In genomic region chr9:135992486-135993408, GRCh38 we compare ENCODE assay signal across 1 cellular context.
TF ChIP-seq lines count a peak whose summit lies in the region.

No MANE protein-coding gene starts in this region.

TF ChIP-seq in K562, 482 proteins besides CTCF, POLR2A, EP300 and RAD21 (continued from another document and continues in another):
- TF ChIP-seq ZBTB26 (CRISPR knock-in tag; IDR thresholded peaks at IDR 0.05) (no peak), SREBF2 (CRISPR knock-in tag; IDR thresholded peaks at IDR 0.05) (no peak), ESRRA (IDR thresholded peaks at IDR 0.05; ENCODE audit: borderline replicate concordance, low read depth) (no peak; the same call in 1 of the 2 replicates), TRIM28 (IDR thresholded peaks at IDR 0.05) (no peak), DNMT1 (IDR thresholded peaks at IDR 0.05) (no peak), ZKSCAN1 (IDR thresholded peaks at IDR 0.05; ENCODE audit: low read depth, low read length) (no peak), BRD9 (IDR thresholded peaks at IDR 0.05; ENCODE audit: low read depth, partially characterized antibody) (peak; percentile 81), USF1 (CRISPR knock-in tag; IDR thresholded peaks at IDR 0.05) (0 out of 2 replicates have a peak, but pooled peaks have one; percentile 10), NFXL1 (CRISPR knock-in tag; IDR thresholded peaks at IDR 0.05) (no peak), TEAD1 (CRISPR knock-in tag; IDR thresholded peaks at IDR 0.05) (peak in 1 of 2 experiments; percentile 65; a peak in 1 of 4 replicates), COPS2 (conservative IDR thresholded peaks at IDR 0.05) (no peak), ZNF589 (CRISPR knock-in tag; IDR thresholded peaks at IDR 0.05; ENCODE audit: low read depth) (peak; percentile 28; the same call in 1 of the 2 replicates), SIN3B (IDR thresholded peaks at IDR 0.05; ENCODE audit: low read depth) (no peak), NCOA1 (IDR thresholded peaks at IDR 0.05; ENCODE audit: low read depth) (peak; percentile 60; the same call in 1 of the 2 replicates), ZNF280B (CRISPR knock-in tag; IDR thresholded peaks at IDR 0.05) (no peak), E2F6 (IDR thresholded peaks at IDR 0.05; ENCODE audit: borderline replicate concordance in 1 of 2, extremely low read depth in 1 of 2, insufficient read depth in 1 of 2, insufficient read length in 1 of 2, low read depth in 1 of 2, low read length in 1 of 2, poor library complexity in 1 of 2, severe bottlenecking in 1 of 2) (peak; percentile 12 to 37), CHD4 (IDR thresholded peaks at IDR 0.05; ENCODE audit: insufficient read depth, insufficient replicate concordance, low read depth, low read length, poor library complexity, severe bottlenecking) (no peak), ZFX (CRISPR knock-in tag; IDR thresholded peaks at IDR 0.05) (peak; percentile 40), RBM15 (IDR thresholded peaks at IDR 0.05; ENCODE audit: insufficient read depth, low read length) (no peak), SAFB2 (IDR thresholded peaks at IDR 0.05; ENCODE audit: borderline replicate concordance, low read depth, low read length, severe bottlenecking) (no peak), BHLHE40 (IDR thresholded peaks at IDR 0.05; ENCODE audit: low read length) (peak; percentile 71; the same call in 1 of the 2 replicates), MCM7 (IDR thresholded peaks at IDR 0.05) (no peak), TAF7 (tag; IDR thresholded peaks at IDR 0.05) (no peak), ZNF583 (CRISPR knock-in tag; IDR thresholded peaks at IDR 0.05) (0 out of 2 replicates have a peak, but pooled peaks have one; percentile 45), FOXJ3 (CRISPR knock-in tag; IDR thresholded peaks at IDR 0.05) (no peak), ATF1 (CRISPR knock-in tag; IDR thresholded peaks at IDR 0.05) (no peak), ATF1 (tag; IDR thresholded peaks at IDR 0.05) (peak; percentile 45), ZNF253 (CRISPR knock-in tag; conservative IDR thresholded peaks at IDR 0.05) (no peak), THRA (IDR thresholded peaks at IDR 0.05) (no peak), NR4A1 (CRISPR knock-in tag; IDR thresholded peaks at IDR 0.05) (no peak), NR4A1 (tag; IDR thresholded peaks at IDR 0.05) (0 out of 2 replicates have a peak, but pooled peaks have one; percentile 18), PTRF (tag; IDR thresholded peaks at IDR 0.05) (no peak), MYBL2 (IDR thresholded peaks at IDR 0.05; ENCODE audit: low read depth) (no peak), MYBL2 (CRISPR knock-in tag; IDR thresholded peaks at IDR 0.05; ENCODE audit: borderline replicate concordance) (no peak), ZBTB1 (CRISPR knock-in tag; IDR thresholded peaks at IDR 0.05; ENCODE audit: borderline replicate concordance, low read depth) (0 out of 2 replicates have a peak, but pooled peaks have one; percentile 15), RNF219 (CRISPR knock-in tag; IDR thresholded peaks at IDR 0.05) (no peak), SNIP1 (IDR thresholded peaks at IDR 0.05; ENCODE audit: low read depth) (no peak), ARNT (IDR thresholded peaks at IDR 0.05) (no peak), THRAP3 (IDR thresholded peaks at IDR 0.05; ENCODE audit: borderline replicate concordance) (no peak), SMARCA5 (IDR thresholded peaks at IDR 0.05) (peak; percentile 93), ZNF384 (IDR thresholded peaks at IDR 0.05; ENCODE audit: low read depth, low read length) (no peak), CBX2 (IDR thresholded peaks at IDR 0.05; ENCODE audit: insufficient read depth, low read length, poor library complexity, severe bottlenecking) (no peak), HNRNPUL1 (IDR thresholded peaks at IDR 0.05; ENCODE audit: low read length) (no peak), MBD2 (IDR thresholded peaks at IDR 0.05; ENCODE audit: borderline replicate concordance, low read depth) (no peak)
- TF ChIP-seq, protein P1, sequence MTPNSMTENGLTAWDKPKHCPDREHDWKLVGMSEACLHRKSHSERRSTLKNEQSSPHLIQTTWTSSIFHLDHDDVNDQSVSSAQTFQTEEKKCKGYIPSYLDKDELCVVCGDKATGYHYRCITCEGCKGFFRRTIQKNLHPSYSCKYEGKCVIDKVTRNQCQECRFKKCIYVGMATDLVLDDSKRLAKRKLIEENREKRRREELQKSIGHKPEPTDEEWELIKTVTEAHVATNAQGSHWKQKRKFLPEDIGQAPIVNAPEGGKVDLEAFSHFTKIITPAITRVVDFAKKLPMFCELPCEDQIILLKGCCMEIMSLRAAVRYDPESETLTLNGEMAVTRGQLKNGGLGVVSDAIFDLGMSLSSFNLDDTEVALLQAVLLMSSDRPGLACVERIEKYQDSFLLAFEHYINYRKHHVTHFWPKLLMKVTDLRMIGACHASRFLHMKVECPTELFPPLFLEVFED (CRISPR knock-in tag; conservative IDR thresholded peaks at IDR 0.05), result no peak
- TF ChIP-seq, protein P2, sequence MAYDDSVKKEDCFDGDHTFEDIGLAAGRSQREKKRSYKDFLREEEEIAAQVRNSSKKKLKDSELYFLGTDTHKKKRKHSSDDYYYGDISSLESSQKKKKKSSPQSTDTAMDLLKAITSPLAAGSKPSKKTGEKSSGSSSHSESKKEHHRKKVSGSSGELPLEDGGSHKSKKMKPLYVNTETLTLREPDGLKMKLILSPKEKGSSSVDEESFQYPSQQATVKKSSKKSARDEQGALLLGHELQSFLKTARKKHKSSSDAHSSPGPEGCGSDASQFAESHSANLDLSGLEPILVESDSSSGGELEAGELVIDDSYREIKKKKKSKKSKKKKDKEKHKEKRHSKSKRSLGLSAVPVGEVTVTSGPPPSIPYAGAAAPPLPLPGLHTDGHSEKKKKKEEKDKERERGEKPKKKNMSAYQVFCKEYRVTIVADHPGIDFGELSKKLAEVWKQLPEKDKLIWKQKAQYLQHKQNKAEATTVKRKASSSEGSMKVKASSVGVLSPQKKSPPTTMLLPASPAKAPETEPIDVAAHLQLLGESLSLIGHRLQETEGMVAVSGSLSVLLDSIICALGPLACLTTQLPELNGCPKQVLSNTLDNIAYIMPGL (CRISPR knock-in tag; IDR thresholded peaks at IDR 0.05), result no peak
- TF ChIP-seq, protein P3, sequence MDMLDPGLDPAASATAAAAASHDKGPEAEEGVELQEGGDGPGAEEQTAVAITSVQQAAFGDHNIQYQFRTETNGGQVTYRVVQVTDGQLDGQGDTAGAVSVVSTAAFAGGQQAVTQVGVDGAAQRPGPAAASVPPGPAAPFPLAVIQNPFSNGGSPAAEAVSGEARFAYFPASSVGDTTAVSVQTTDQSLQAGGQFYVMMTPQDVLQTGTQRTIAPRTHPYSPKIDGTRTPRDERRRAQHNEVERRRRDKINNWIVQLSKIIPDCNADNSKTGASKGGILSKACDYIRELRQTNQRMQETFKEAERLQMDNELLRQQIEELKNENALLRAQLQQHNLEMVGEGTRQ (CRISPR knock-in tag; IDR thresholded peaks at IDR 0.05), result no peak
- TF ChIP-seq, protein P4, sequence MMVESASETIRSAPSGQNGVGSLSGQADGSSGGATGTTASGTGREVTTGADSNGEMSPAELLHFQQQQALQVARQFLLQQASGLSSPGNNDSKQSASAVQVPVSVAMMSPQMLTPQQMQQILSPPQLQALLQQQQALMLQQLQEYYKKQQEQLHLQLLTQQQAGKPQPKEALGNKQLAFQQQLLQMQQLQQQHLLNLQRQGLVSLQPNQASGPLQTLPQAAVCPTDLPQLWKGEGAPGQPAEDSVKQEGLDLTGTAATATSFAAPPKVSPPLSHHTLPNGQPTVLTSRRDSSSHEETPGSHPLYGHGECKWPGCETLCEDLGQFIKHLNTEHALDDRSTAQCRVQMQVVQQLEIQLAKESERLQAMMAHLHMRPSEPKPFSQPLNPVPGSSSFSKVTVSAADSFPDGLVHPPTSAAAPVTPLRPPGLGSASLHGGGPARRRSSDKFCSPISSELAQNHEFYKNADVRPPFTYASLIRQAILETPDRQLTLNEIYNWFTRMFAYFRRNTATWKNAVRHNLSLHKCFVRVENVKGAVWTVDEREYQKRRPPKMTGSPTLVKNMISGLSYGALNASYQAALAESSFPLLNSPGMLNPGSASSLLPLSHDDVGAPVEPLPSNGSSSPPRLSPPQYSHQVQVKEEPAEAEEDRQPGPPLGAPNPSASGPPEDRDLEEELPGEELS (CRISPR knock-in tag; IDR thresholded peaks at IDR 0.05; ENCODE audit: borderline replicate concordance), result no peak
- TF ChIP-seq, protein P5, sequence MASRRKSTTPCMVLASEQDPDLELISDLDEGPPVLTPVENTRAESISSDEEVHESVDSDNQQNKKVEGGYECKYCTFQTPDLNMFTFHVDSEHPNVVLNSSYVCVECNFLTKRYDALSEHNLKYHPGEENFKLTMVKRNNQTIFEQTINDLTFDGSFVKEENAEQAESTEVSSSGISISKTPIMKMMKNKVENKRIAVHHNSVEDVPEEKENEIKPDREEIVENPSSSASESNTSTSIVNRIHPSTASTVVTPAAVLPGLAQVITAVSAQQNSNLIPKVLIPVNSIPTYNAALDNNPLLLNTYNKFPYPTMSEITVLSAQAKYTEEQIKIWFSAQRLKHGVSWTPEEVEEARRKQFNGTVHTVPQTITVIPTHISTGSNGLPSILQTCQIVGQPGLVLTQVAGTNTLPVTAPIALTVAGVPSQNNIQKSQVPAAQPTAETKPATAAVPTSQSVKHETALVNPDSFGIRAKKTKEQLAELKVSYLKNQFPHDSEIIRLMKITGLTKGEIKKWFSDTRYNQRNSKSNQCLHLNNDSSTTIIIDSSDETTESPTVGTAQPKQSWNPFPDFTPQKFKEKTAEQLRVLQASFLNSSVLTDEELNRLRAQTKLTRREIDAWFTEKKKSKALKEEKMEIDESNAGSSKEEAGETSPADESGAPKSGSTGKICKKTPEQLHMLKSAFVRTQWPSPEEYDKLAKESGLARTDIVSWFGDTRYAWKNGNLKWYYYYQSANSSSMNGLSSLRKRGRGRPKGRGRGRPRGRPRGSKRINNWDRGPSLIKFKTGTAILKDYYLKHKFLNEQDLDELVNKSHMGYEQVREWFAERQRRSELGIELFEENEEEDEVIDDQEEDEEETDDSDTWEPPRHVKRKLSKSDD (conservative IDR thresholded peaks at IDR 0.05; ENCODE audit: low read length), result no peak
